8 cellular contexts compared by ENCODE assay signal in genomic region chr9:120892177-120892747, GRCh38. TPM values are rescaled to one million over a fixed set of nuclear protein-coding genes. Genes with fewer than 3 reads are reported as not detected.
DNase-seq lines count a peak whose midpoint lies in the region; ATAC-seq, FAIRE-seq and TF ChIP-seq lines count a peak whose summit lies in the region.

No MANE protein-coding gene starts in this region.

- H3K79me2 ChIP-seq in K562 (ENCODE audit: control insufficient read depth, insufficient read depth, low read length) = no peaks in the 10 kb centered on the region

- TF ChIP-seq CTCF in K562 (IDR thresholded peaks at IDR 0.05 in 2 of 3, conservative IDR thresholded peaks at IDR 0.05 in 1 of 3; ENCODE audit: insufficient read depth in 2 of 3, low read depth in 1 of 3, low read length in 3 of 3) = no peak

- in situ Hi-C loops in K562 (cut with MboI) = no loop called here

- H2AFZ ChIP-seq in K562 (ENCODE audit: low read depth, low read length) = peak overlapping the region; percentile 8

- H3K9ac ChIP-seq in BLaER1 (peak overlapping the region; percentile 70), K562 (ENCODE audit: insufficient read depth in 1 of 2, low read depth in 2 of 2, low read length in 2 of 2) (peak overlapping the region in 1 of 2 experiments; percentile 27; a peak in 1 of 4 replicates)

- no peaks in the 10 kb centered on the region for H3K9me1 ChIP-seq in K562 (ENCODE audit: control insufficient read depth, insufficient read depth, low read length)

- CTCF ChIA-PET in K562 (lab: Yijun Ruan, JAX; ENCODE audit: low intra/inter-chr PET ratio) = no interaction called here

- no peaks in the 10 kb centered on the region for H3K9me3 ChIP-seq in BLaER1
- no peaks in the 10 kb centered on the region for H3K9me3 ChIP-seq in K562 (replicated peaks; ENCODE audit: control insufficient read depth, insufficient read depth, low read depth, low read length)

- TF ChIP-seq RAD21 in K562 (CRISPR knock-in tag; conservative IDR thresholded peaks at IDR 0.05 in 1 of 2, IDR thresholded peaks at IDR 0.05 in 1 of 2) = no peak

- H3K4me1 ChIP-seq in BLaER1 = peaks cover 100% of the 10 kb centered on the region
- H3K4me1 ChIP-seq in K562 (replicated peaks in 1 of 2; ENCODE audit: control insufficient read depth in 2 of 2, insufficient read depth in 2 of 2, low read length in 2 of 2) = peaks cover 35 to 50% of the 10 kb centered on the region in 2 experiments

- TF ChIP-seq POLR2A in K562 (conservative IDR thresholded peaks at IDR 0.05) = no peak

- no peaks in the 10 kb centered on the region for H3K27me3 ChIP-seq in BLaER1
- H3K27me3 ChIP-seq in K562 (ENCODE audit: control insufficient read depth in 2 of 2, insufficient read depth in 2 of 2, low read length in 2 of 2) = no peaks in the 10 kb centered on the region

- peak in 3 of 4 experiments; percentile 19 to 37 (median 33) for DNase-seq in K562 (ENCODE audit: extremely low read depth in 1 of 4, low spot score in 3 of 4)
- DNase-seq in midbrain (lab: John Stamatoyannopoulos, UW) = no peak
- DNase-seq in NCI-H187 (lab: John Stamatoyannopoulos, UW) = no peak
- DNase-seq in frontal cortex (ENCODE audit: low spot score in 2 of 2) = no peak
- DNase-seq in NCI-H1417 treated with DMSO at 0.1 percent for 48 hours (lab: John Stamatoyannopoulos, UW) = no peak

- no TSS peak for BruUV-seq in K562 (replicated peaks; lab: Mats Ljungman, UMichigan)

- H3K36me3 ChIP-seq in BLaER1 (no peaks in the 10 kb centered on the region), K562 (ENCODE audit: control insufficient read depth, insufficient read depth, low read length) (no peaks in the 10 kb centered on the region)

- H4K20me1 ChIP-seq in BLaER1 = no peaks in the 10 kb centered on the region
- no peaks in the 10 kb centered on the region for H4K20me1 ChIP-seq in K562 (replicated peaks; ENCODE audit: control insufficient read depth, insufficient read depth, low read length)

- intact Hi-C loops in K562 (cut with micrococcal nuclease) = no loop called here

- no peak for FAIRE-seq in K562 (lab: Jason Lieb, UNC)
- no peak for FAIRE-seq in frontal cortex (lab: Jason Lieb, UNC)

- ATAC-seq in GM19324 (IDR thresholded peaks at IDR 0.05; ENCODE audit: low FRiP score, unreplicated experiment) = peak; percentile 50
- peak; percentile 36 for ATAC-seq in HG03175 (IDR thresholded peaks at IDR 0.05; ENCODE audit: unreplicated experiment)
- ATAC-seq in K562 = no peak

- POLR2A ChIA-PET in K562 (lab: Yijun Ruan, JAX) = interaction anchor here (3.2 to 22.9 kb wide), 4 partner anchors 9 to 48 kb away, joined by 11 to 464 read pairs (median 55); partner anchors contain the start of gene PHF19

- H3K4me2 ChIP-seq in BLaER1 = peak overlapping the region; percentile 89
- H3K4me2 ChIP-seq in K562 (ENCODE audit: insufficient read depth, low read length) = no peak overlapping the region

- 0 out of 2 replicates have a peak overlapping the region, but pooled peaks have one; percentile 17 for H3K4me3 ChIP-seq in BLaER1
- H3K4me3 ChIP-seq in K562 = no peak overlapping the region

- H3K27ac ChIP-seq in BLaER1 = peak overlapping the region; percentile 93
- H3K27ac ChIP-seq in K562 (ENCODE audit: extremely low read depth, low read depth, low read length) = no peak overlapping the region

- TF ChIP-seq EP300 in K562 (IDR thresholded peaks at IDR 0.05; ENCODE audit: low read length) = no peak

- 66% methylated on average over 12 of the region's 12 CpGs for WGBS in K562 (ENCODE audit: insufficient coverage, low coverage, missing lambda C conversion rate)

TF ChIP-seq in K562, 482 proteins besides CTCF, POLR2A, EP300 and RAD21:
- TF ChIP-seq KLF10 (CRISPR knock-in tag; IDR thresholded peaks at IDR 0.05) = no peak
- TF ChIP-seq ATF7 (IDR thresholded peaks at IDR 0.05) = no peak
- TF ChIP-seq TGIF2 (CRISPR knock-in tag; IDR thresholded peaks at IDR 0.05) = no peak
- no peak for TF ChIP-seq MCM3 (IDR thresholded peaks at IDR 0.05)
- TF ChIP-seq NCOA4 (IDR thresholded peaks at IDR 0.05; ENCODE audit: partially characterized antibody) = no peak
- no peak for TF ChIP-seq SMC3 (conservative IDR thresholded peaks at IDR 0.05; ENCODE audit: insufficient read depth, low read depth, low read length)
- TF ChIP-seq ZNF830 (CRISPR knock-in tag; IDR thresholded peaks at IDR 0.05) = no peak
- TF ChIP-seq ZNF3 (CRISPR knock-in tag; IDR thresholded peaks at IDR 0.05) = no peak
- TF ChIP-seq HNRNPL (IDR thresholded peaks at IDR 0.05; ENCODE audit: low read depth, low read length) = no peak
- TF ChIP-seq KAT2B (IDR thresholded peaks at IDR 0.05; ENCODE audit: low read depth, low read length) = no peak
- TF ChIP-seq KLF13 (tag; IDR thresholded peaks at IDR 0.05; ENCODE audit: borderline replicate concordance, low read depth) = no peak
- no peak for TF ChIP-seq GTF2A2 (tag; IDR thresholded peaks at IDR 0.05)

RNA-seq across cellular contexts. Expression of gene PHF19, which starts 15.3 kb away (rescaled TPM):
- total RNA-seq in K562 (2011; cell fraction: chromatin; rRNA removed; ENCODE audit: low replicate concordance) = 622 and 1,187 TPM in 2 replicates
- total RNA-seq in K562 (2011; cell fraction: nucleolus; rRNA removed) = 570 and 625 TPM in 2 replicates
- 592 and 663 TPM in 2 replicates for total RNA-seq in K562 (2011; cell fraction: nucleoplasm; rRNA removed)
- total RNA-seq in K562 (2014; rRNA removed) = 255 and 312 TPM in 2 replicates
- total RNA-seq in K562 (2014; rRNA removed; fragmentation: Illumina TruSeq; extraction: Trizol) = 191 and 211 TPM in 2 replicates
- total RNA-seq in K562 (2015; rRNA removed; fragmentation: Illumina TruSeq; extraction: Trizol) = 240 and 241 TPM in 2 replicates
- total RNA-seq in K562 (2021) = 372 and 373 TPM in 2 replicates
- polyA plus RNA-seq in K562 (2011; rRNA removed) = 403 and 414 TPM in 2 replicates
- polyA plus RNA-seq in K562 (2011; cell fraction: cytosol; rRNA removed) = 475 and 721 TPM in 2 replicates
- polyA plus RNA-seq in K562 (2011; cell fraction: nucleus; rRNA removed) = 1,109 and 1,436 TPM in 2 replicates
- 275 and 342 TPM in 2 replicates for polyA plus RNA-seq in K562 (2012)
- 292 and 365 TPM in 2 replicates for polyA plus RNA-seq in K562 (2014; fragmentation: Illumina TruSeq; extraction: Trizol)
- 100 to 1,000 TPM in 1 of 2 experiments, 10 to 100 TPM in 1; 95.8 to 140 TPM for polyA plus RNA-seq in K562 (2014; fragmentation: Nextera tagmentation; extraction: Ambion mirVana)
- 312 TPM in 2 replicates for polyA plus RNA-seq in K562 (2014; rRNA removed)
- polyA minus RNA-seq in K562 (2011; rRNA and poly(A)+ RNA removed) = 333 and 440 TPM in 2 replicates
- 286 and 300 TPM in 2 replicates for polyA minus RNA-seq in K562 (2011; cell fraction: cytosol; rRNA and poly(A)+ RNA removed)
- 297 and 330 TPM in 2 replicates for polyA minus RNA-seq in K562 (2011; cell fraction: nucleus; rRNA and poly(A)+ RNA removed)
- total RNA-seq in frontal cortex = 3.7 TPM

RNA-seq across cellular contexts. Expression of gene TRAF1, which starts 34.3 kb away (rescaled TPM):
- total RNA-seq in K562 (2011; cell fraction: chromatin; rRNA removed; ENCODE audit: low replicate concordance) = 2.6 and 5.9 TPM in 2 replicates
- total RNA-seq in K562 (2011; cell fraction: nucleolus; rRNA removed) = 3.0 and 4.3 TPM in 2 replicates
- total RNA-seq in K562 (2011; cell fraction: nucleoplasm; rRNA removed) = 2.1 and 2.3 TPM in 2 replicates
- total RNA-seq in K562 (2014; rRNA removed) = not detected in 2 replicates
- total RNA-seq in K562 (2014; rRNA removed; fragmentation: Illumina TruSeq; extraction: Trizol) = 0.04 TPM in 1 of 2 replicates, not detected in the other
- total RNA-seq in K562 (2015; rRNA removed; fragmentation: Illumina TruSeq; extraction: Trizol) = 0.04 TPM in 1 of 2 replicates, not detected in the other
- 0.38 and 0.47 TPM in 2 replicates for total RNA-seq in K562 (2021)
- 0.37 and 1.1 TPM in 2 replicates for polyA plus RNA-seq in K562 (2011; rRNA removed)
- 0.29 and 1.3 TPM in 2 replicates for polyA plus RNA-seq in K562 (2011; cell fraction: cytosol; rRNA removed)
- 0.18 and 1.4 TPM in 2 replicates for polyA plus RNA-seq in K562 (2011; cell fraction: nucleus; rRNA removed)
- 0.13 and 0.18 TPM in 2 replicates for polyA plus RNA-seq in K562 (2012)
- 0.06 and 0.12 TPM in 2 replicates for polyA plus RNA-seq in K562 (2014; fragmentation: Illumina TruSeq; extraction: Trizol)
- polyA plus RNA-seq in K562 (2014; fragmentation: Nextera tagmentation; extraction: Ambion mirVana) = under 1 TPM in 1 of 2 experiments, not detected in 1; 0.01 TPM
- 0.01 and 0.03 TPM in 2 replicates for polyA plus RNA-seq in K562 (2014; rRNA removed)
- polyA minus RNA-seq in K562 (2011; rRNA and poly(A)+ RNA removed) = 1.3 and 3.1 TPM in 2 replicates
- polyA minus RNA-seq in K562 (2011; cell fraction: cytosol; rRNA and poly(A)+ RNA removed) = 0.76 TPM in 1 of 2 replicates, not detected in the other
- polyA minus RNA-seq in K562 (2011; cell fraction: nucleus; rRNA and poly(A)+ RNA removed) = 0.89 and 2.3 TPM in 2 replicates
- total RNA-seq in frontal cortex = 1.6 TPM

RNA-seq across cellular contexts. Expression of gene PSMD5, which starts 49.5 kb away (rescaled TPM):
- 59.3 and 197 TPM in 2 replicates for total RNA-seq in K562 (2011; cell fraction: chromatin; rRNA removed; ENCODE audit: low replicate concordance)
- 30.2 and 45.4 TPM in 2 replicates for total RNA-seq in K562 (2011; cell fraction: nucleolus; rRNA removed)
- 90.6 and 121 TPM in 2 replicates for total RNA-seq in K562 (2011; cell fraction: nucleoplasm; rRNA removed)
- total RNA-seq in K562 (2014; rRNA removed) (51.0 and 55.3 TPM in 2 replicates), K562 (2014; rRNA removed; fragmentation: Illumina TruSeq; extraction: Trizol) (76.3 and 83.0 TPM in 2 replicates), K562 (2015; rRNA removed; fragmentation: Illumina TruSeq; extraction: Trizol) (65.1 and 72.5 TPM in 2 replicates), K562 (2021) (136 and 148 TPM in 2 replicates), frontal cortex (31.0 TPM)
- polyA plus RNA-seq in K562 (2011; rRNA removed) (107 and 148 TPM in 2 replicates), K562 (2014; fragmentation: Illumina TruSeq; extraction: Trizol) (90.1 and 114 TPM in 2 replicates), K562 (2014; fragmentation: Nextera tagmentation; extraction: Ambion mirVana) (10 to 100 TPM; 46.4 to 60.9 TPM), K562 (2014; rRNA removed) (89.4 and 95.6 TPM in 2 replicates)
- 39.0 and 70.9 TPM in 2 replicates for polyA plus RNA-seq in K562 (2011; cell fraction: cytosol; rRNA removed)
- polyA plus RNA-seq in K562 (2011; cell fraction: nucleus; rRNA removed) = 34.5 and 37.0 TPM in 2 replicates
- polyA plus RNA-seq in K562 (2012) = 54.7 and 61.5 TPM in 2 replicates
- polyA minus RNA-seq in K562 (2011; rRNA and poly(A)+ RNA removed) = 115 and 116 TPM in 2 replicates
- 48.7 and 58.2 TPM in 2 replicates for polyA minus RNA-seq in K562 (2011; cell fraction: cytosol; rRNA and poly(A)+ RNA removed)
- 28.4 and 53.9 TPM in 2 replicates for polyA minus RNA-seq in K562 (2011; cell fraction: nucleus; rRNA and poly(A)+ RNA removed)

Comparison
In these comparisons a context has a peak if more than half of its experiments do, and no peak if none do; other contexts are left out.
1. DNase-seq: peak in K562 (3 of 4); none in midbrain (single experiment), NCI-H187 (0 of 2), frontal cortex (0 of 2) and NCI-H1417 treated with DMSO at 0.1 percent for 48 hours (single experiment).
2. RNA of gene PHF19, which starts 15.3 kb away (total RNA-seq): 191 to 1,187 TPM in K562; 3.7 TPM in frontal cortex (single experiment); every median in the first group is over 10 times any median in the second.